ENCODE assay signal across 8 cellular contexts in genomic region chr19:5340637-5341447, GRCh38. TPM values are rescaled to one million over a fixed set of nuclear protein-coding genes. Genes with fewer than 3 reads are reported as not detected.
DNase-seq lines count a peak whose midpoint lies in the region; ATAC-seq and TF ChIP-seq lines count a peak whose summit lies in the region.

TSS of gene PTPRS (minus strand) at chr19:5340812. CDS start at chr19:5286140, 54,672 bp downstream.

- DNase-seq in Daoy (ENCODE audit: low read depth) (peak; percentile 96), KBM-7 (peak; percentile 71), SW480 (ENCODE audit: low spot score) (peak; percentile 69), heart left ventricle (peak; percentile 78 to 86 (median 83)), posterior cingulate gyrus (peak; percentile 82 to 98 (median 90))

- H3K27me3 ChIP-seq in heart left ventricle (peaks cover 12 to 51% (median 35%) of the 10 kb centered on the region in 9 donors), thymus (ENCODE audit: control insufficient read depth, insufficient read depth) (peaks cover 54% of the 10 kb centered on the region)

- TF ChIP-seq POLR2A in heart left ventricle (IDR thresholded peaks at IDR 0.05), result no peak

- H3K9me3 ChIP-seq in heart left ventricle (no peaks in the 10 kb centered on the region), thymus (ENCODE audit: control insufficient read depth) (peaks cover 4% of the 10 kb centered on the region)

- no peak within 1 kb of the TSS for H3K27ac ChIP-seq in adipose tissue (ENCODE audit: low read depth, low read length)
- peak within 1 kb of the TSS in 1 of 12 donors; percentile 7 for H3K27ac ChIP-seq in heart left ventricle
- H3K27ac ChIP-seq in thymus (ENCODE audit: low read depth), result no peak within 1 kb of the TSS

- intact Hi-C loops in heart left ventricle (cut with DNase I) (no loop called here), posterior cingulate gyrus (cut with DNase I) (no loop called here)

- ATAC-seq in heart left ventricle (peak; percentile 65 to 94 (median 86)), GM19395 (IDR thresholded peaks at IDR 0.05; ENCODE audit: unreplicated experiment) (no peak)

- in situ Hi-C loops in KBM-7 (cut with MboI; ENCODE audit: low pct_unique_long_range_greater_than_20kb, low sequenced_read_pairs), result no loop called here

- H3K4me1 ChIP-seq in heart left ventricle (peaks cover 0 to 23% (median 13%) of the 10 kb centered on the region in 12 donors), thymus (ENCODE audit: control insufficient read depth, insufficient read depth, low read length) (no peaks in the 10 kb centered on the region)

- 6 to 7% (median 6%) methylated on average over 48 to 81 of the region's 81 CpGs for WGBS in adipose tissue, 3 donors
- WGBS in heart left ventricle, 4 donors, result 4 to 18% (median 6%) methylated on average over 33 to 81 of the region's 81 CpGs
- 8% methylated on average over 81 of the region's 81 CpGs for WGBS in thymus

- no peak for TF ChIP-seq CTCF in heart left ventricle (IDR thresholded peaks at IDR 0.05)

- peak within 1 kb of the TSS; percentile 31 to 82 (median 58) for H3K4me3 ChIP-seq in heart left ventricle
- H3K4me3 ChIP-seq in thymus (ENCODE audit: low read length), result peak within 1 kb of the TSS; percentile 24

- H3K36me3 ChIP-seq in heart left ventricle (no peaks in the 10 kb centered on the region), thymus (ENCODE audit: control insufficient read depth, insufficient read depth) (no peaks in the 10 kb centered on the region)

RNA-seq across cellular contexts. Expression of gene PTPRS, which starts in this region (rescaled TPM):
- 38.9 and 43.9 TPM in 2 replicates for total RNA-seq in Daoy (2014; rRNA removed; shearing (Covaris generic))
- polyA plus RNA-seq in adipose tissue, result 100 to 1,000 TPM in 1 of 3 donors, 10 to 100 TPM in 2; 16.4 to 106 (median 28.5) TPM
- 100 to 1,000 TPM in 1 of 9 donors, 10 to 100 TPM in 8; 20.0 to 113 (median 33.0) TPM for total RNA-seq in heart left ventricle
- polyA plus RNA-seq in heart left ventricle, result 10 to 100 TPM in 1 of 2 donors, 1 to 10 TPM in 1; 6.3 to 10.6 TPM
- polyA plus RNA-seq in thymus, result 4.7 TPM
